In the genomic region with DNA sequence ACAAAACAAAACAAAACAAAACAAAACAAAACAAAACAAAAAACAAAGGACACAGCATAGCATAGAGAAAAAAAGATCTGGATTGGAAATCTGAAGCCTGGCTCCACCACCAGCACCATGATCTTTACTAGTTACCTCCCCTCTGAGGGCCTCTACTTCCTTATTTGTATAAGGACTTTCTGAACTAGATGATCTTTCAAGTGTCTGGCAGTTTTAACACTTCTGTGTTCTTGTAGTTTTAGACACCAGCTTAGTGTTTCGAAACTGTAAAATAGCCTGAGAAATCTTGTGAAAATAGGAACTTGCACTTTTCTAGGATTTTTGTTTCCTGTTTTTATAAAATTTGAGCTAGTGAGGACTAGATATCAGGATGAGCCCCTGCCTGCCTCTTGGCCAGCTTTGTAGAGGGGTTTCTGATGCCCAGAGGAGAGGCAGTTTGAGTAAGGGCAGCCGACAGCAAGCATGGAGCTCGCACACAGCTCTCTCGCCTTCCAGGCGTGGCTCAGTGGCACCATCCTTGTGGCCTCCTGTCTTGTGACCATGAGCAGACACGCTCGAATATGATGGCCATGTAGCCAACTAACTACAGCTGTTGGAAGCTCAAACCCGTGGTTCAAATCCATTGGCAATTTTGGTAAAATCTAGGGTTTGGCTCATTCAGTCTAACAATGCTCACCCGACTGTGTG, we compare ENCODE assay signal across 15 cellular contexts.
DNase-seq lines count a peak whose midpoint lies in the region; TF ChIP-seq lines count a peak whose summit lies in the region.
"Had no signal": no experiment of that assay in that cellular context is flagged by ENCODE, and none has a peak within 500 bp of the region (broad histone marks: within the 10 kb centered on the region; RNA-seq: fewer than 3 reads in every experiment).

No MANE protein-coding gene starts in this region.

- no peaks in the 10 kb centered on the region for H3K27me3 ChIP-seq in hepatocyte
- H3K27me3 ChIP-seq: cardiac muscle cell, MG63 had no signal

- H3K9me3 ChIP-seq in hepatocyte (ENCODE audit: low read depth): no peaks in the 10 kb centered on the region
- H3K9me3 ChIP-seq: MG63 had no signal

- H3K4me3 ChIP-seq in hepatocyte: no peak overlapping the region
- H3K4me3 ChIP-seq: cardiac muscle cell, GM12878, MG63 had no signal

- H3K9me3 Mint-ChIP-seq in osteocyte (ENCODE audit: unreplicated experiment): no peaks in the 10 kb centered on the region
- H3K9me3 Mint-ChIP-seq in activated CD4-positive, alpha-beta T cell treated with anti-CD3 and anti-CD28 coated beads, Interleukin-2, amount 10 ng/mL, durations not matched to agents 7 days and 5 days: peaks cover 2% of the 10 kb centered on the region

- H3K27ac Mint-ChIP-seq in osteocyte (ENCODE audit: unreplicated experiment): peak overlapping the region; percentile 62
- H3K27ac Mint-ChIP-seq in activated CD4-positive, alpha-beta T cell treated with anti-CD3 and anti-CD28 coated beads, Interleukin-2, amount 10 ng/mL, durations not matched to agents 7 days and 5 days: no peak overlapping the region
- H3K27ac Mint-ChIP-seq: activated naive CD8-positive, alpha-beta T cell; B cell had no signal

- no peaks in the 10 kb centered on the region for H3K27me3 Mint-ChIP-seq in osteocyte (ENCODE audit: unreplicated experiment)
- H3K27me3 Mint-ChIP-seq in activated CD4-positive, alpha-beta T cell treated with anti-CD3 and anti-CD28 coated beads, Interleukin-2, amount 10 ng/mL, durations not matched to agents 7 days and 5 days: no peaks in the 10 kb centered on the region
- H3K27me3 Mint-ChIP-seq: activated naive CD8-positive, alpha-beta T cell; B cell had no signal

- peak overlapping the region; percentile 92 for H3K27ac ChIP-seq in hepatocyte
- H3K27ac ChIP-seq: cardiac muscle cell had no signal

- peak overlapping the region; percentile 26 for H3K4me2 ChIP-seq in hepatocyte

- TF ChIP-seq CTCF in hepatocyte (IDR thresholded peaks at IDR 0.05; ENCODE audit: poor library complexity) (no peak), osteocyte (IDR thresholded peaks at IDR 0.05) (no peak)

- H3K36me3 Mint-ChIP-seq in osteocyte (ENCODE audit: unreplicated experiment): no peaks in the 10 kb centered on the region
- H3K36me3 Mint-ChIP-seq in activated CD4-positive, alpha-beta T cell treated with anti-CD3 and anti-CD28 coated beads, Interleukin-2, amount 10 ng/mL, durations not matched to agents 7 days and 5 days (ENCODE audit: low read depth): no peaks in the 10 kb centered on the region
- H3K36me3 Mint-ChIP-seq: activated naive CD8-positive, alpha-beta T cell had no signal

- CTCF ChIA-PET in activated CD4-positive, alpha-beta T cell treated with anti-CD3 and anti-CD28 coated beads, Interleukin-2, amount 10 ng/mL, durations not matched to agents 7 days and 5 days (lab: Charles Lee): interaction anchor here (0.5 to 1.0 kb wide), 3 partner anchors 18 to 654 kb away, joined by 3 to 4 read pairs (median 4); no protein-coding TSS in a partner anchor

- no peaks in the 10 kb centered on the region for H3K79me2 ChIP-seq in hepatocyte

- no peaks in the 10 kb centered on the region for H3K9me2 ChIP-seq in hepatocyte (replicated peaks; ENCODE audit: insufficient read depth)

- H3K4me1 Mint-ChIP-seq in osteocyte (ENCODE audit: unreplicated experiment): peaks cover 22% of the 10 kb centered on the region
- H3K4me1 Mint-ChIP-seq in activated CD4-positive, alpha-beta T cell treated with anti-CD3 and anti-CD28 coated beads, Interleukin-2, amount 10 ng/mL, durations not matched to agents 7 days and 5 days: no peaks in the 10 kb centered on the region
- H3K4me1 Mint-ChIP-seq: B cell had no signal

- POLR2A ChIA-PET in activated CD4-positive, alpha-beta T cell treated with anti-CD3 and anti-CD28 coated beads, Interleukin-2, amount 10 ng/mL, durations not matched to agents 7 days and 5 days (lab: Charles Lee): interaction anchor here (0.7 to 1.2 kb wide), 2 partner anchors 239 to 577 kb away, joined by 3 read pairs; no protein-coding TSS in a partner anchor

- peak; percentile 72 for DNase-seq in GF-D8 (lab: John Stamatoyannopoulos, UW)
- peak; percentile 66 for DNase-seq in OCI-M1 (lab: John Stamatoyannopoulos, UW)
- peak; percentile 30 for DNase-seq in hepatocyte (ENCODE audit: low spot score)
- no peak for DNase-seq in osteocyte (ENCODE audit: extremely low spot score, unreplicated experiment)
- no peak for DNase-seq in activated CD4-positive, alpha-beta T cell treated with anti-CD3 and anti-CD28 coated beads, Interleukin-2, amount 10 ng/mL, durations not matched to agents 7 days and 5 days
- DNase-seq in SK-N-DZ (ENCODE audit: low spot score): no peak
- no peak for DNase-seq in activated CD8-positive, alpha-beta memory T cell treated with anti-CD3 and anti-CD28 coated beads, Interleukin-2, amount 50 U/mL, for 48 hours
- DNase-seq in DMS153 treated with DMSO at 0.1 percent for 48 hours (lab: John Stamatoyannopoulos, UW; ENCODE audit: unreplicated experiment): no peak
- DNase-seq: activated T-cell treated with anti-CD3 and anti-CD28 coated beads for 4 hours, MG63, NCI-H2171 had no signal

- no peak overlapping the region for H2AFZ ChIP-seq in hepatocyte

- H3K4me1 ChIP-seq in hepatocyte (ENCODE audit: insufficient read depth): peaks cover 14% of the 10 kb centered on the region

- 90% methylated on average over 9 of the region's 9 CpGs for WGBS in hepatocyte (ENCODE audit: low lambda C conversion rate, missing lambda C conversion rate)

- H3K36me3 ChIP-seq in hepatocyte (replicated peaks; ENCODE audit: insufficient read depth, low read depth): no peaks in the 10 kb centered on the region
- H3K36me3 ChIP-seq: cardiac muscle cell, MG63 had no signal

- H4K20me1 ChIP-seq in hepatocyte (ENCODE audit: insufficient read depth, poor library complexity, severe bottlenecking): no peaks in the 10 kb centered on the region

- H3K4me3 Mint-ChIP-seq in osteocyte (ENCODE audit: unreplicated experiment): no peak overlapping the region
- no peak overlapping the region for H3K4me3 Mint-ChIP-seq in activated CD4-positive, alpha-beta T cell treated with anti-CD3 and anti-CD28 coated beads, Interleukin-2, amount 10 ng/mL, durations not matched to agents 7 days and 5 days
- H3K4me3 Mint-ChIP-seq: activated naive CD8-positive, alpha-beta T cell; B cell had no signal

Comparison
In these comparisons a context has a peak if more than half of its experiments do, and no peak if none do; other contexts are left out.
1. DNase-seq: peak in GF-D8 (single experiment), OCI-M1 (single experiment) and hepatocyte (single experiment); none in osteocyte (single experiment), activated CD4-positive, alpha-beta T cell treated with anti-CD3 and anti-CD28 coated beads, Interleukin-2, amount 10 ng/mL, durations not matched to agents 7 days and 5 days (single experiment), SK-N-DZ (single experiment), activated CD8-positive, alpha-beta memory T cell treated with anti-CD3 and anti-CD28 coated beads, Interleukin-2, amount 50 U/mL, for 48 hours (single experiment) and DMS153 treated with DMSO at 0.1 percent for 48 hours (single experiment).